ENCODE assay signal across 8 cellular contexts in genomic region chr3:111676177-111677021, GRCh38. TPM values are rescaled to one million over a fixed set of nuclear protein-coding genes. Genes with fewer than 3 reads are reported as not detected.
DNase-seq lines count a peak whose midpoint lies in the region; ATAC-seq and TF ChIP-seq lines count a peak whose summit lies in the region.

No MANE protein-coding gene starts in this region.

- H3K9me3 Mint-ChIP-seq in CD8-positive, alpha-beta memory T cell: peaks cover 0 to under 1% (median 0%) of the 10 kb centered on the region in 5 donors
- H3K9me3 Mint-ChIP-seq in WTC11: no peaks in the 10 kb centered on the region

- H3K4me3 ChIP-seq in CD8-positive, alpha-beta memory T cell (ENCODE audit: low read length): peak overlapping the region; percentile 67
- H3K4me3 ChIP-seq in H7 (ENCODE audit: insufficient read depth, low read depth, low read length) (no peak overlapping the region), right atrium auricular region (no peak overlapping the region)

- TF ChIP-seq CTCF in WTC11 (IDR thresholded peaks at IDR 0.05): no peak
- TF ChIP-seq CTCF in right atrium auricular region (IDR thresholded peaks at IDR 0.05): no peak

- no peak overlapping the region for H3K27ac ChIP-seq in CD8-positive, alpha-beta memory T cell (ENCODE audit: low read depth, low read length)
- H3K27ac ChIP-seq in right atrium auricular region: no peak overlapping the region

- peak overlapping the region; percentile 92 to 99 (median 98) for H3K27ac Mint-ChIP-seq in CD8-positive, alpha-beta memory T cell
- no peak overlapping the region for H3K27ac Mint-ChIP-seq in WTC11

- H3K4me3 Mint-ChIP-seq in CD8-positive, alpha-beta memory T cell: peak overlapping the region; percentile 92 to 98 (median 96)
- peak overlapping the region; percentile 97 for H3K4me3 Mint-ChIP-seq in WTC11

- peaks cover 0 to 25% (median 10%) of the 10 kb centered on the region in 3 donors for H3K36me3 Mint-ChIP-seq in CD8-positive, alpha-beta memory T cell
- no peaks in the 10 kb centered on the region for H3K36me3 Mint-ChIP-seq in WTC11

- CTCF ChIA-PET in CD8-positive, alpha-beta memory T cell (lab: Charles Lee): interaction anchor here (0.7 to 1.5 kb wide), 6 partner anchors 12 to 60 kb away, joined by 3 to 5 read pairs (median 3); no protein-coding TSS in a partner anchor
- CTCF ChIA-PET in WTC11 (lab: Charles Lee): interaction anchor here (2.0 kb wide), 1 partner anchor 15 kb away, joined by 7 read pairs; no protein-coding TSS in a partner anchor

- peaks cover 72 to 95% (median 94%) of the 10 kb centered on the region in 3 donors for H3K4me1 Mint-ChIP-seq in CD8-positive, alpha-beta memory T cell
- H3K4me1 Mint-ChIP-seq in WTC11: peaks cover 26% of the 10 kb centered on the region

- H3K27me3 ChIP-seq in CD8-positive, alpha-beta memory T cell (ENCODE audit: insufficient read depth, low read length, poor library complexity, severe bottlenecking): no peaks in the 10 kb centered on the region
- H3K27me3 ChIP-seq in H7 (ENCODE audit: control insufficient read depth, insufficient read depth, low read length) (peaks cover 16% of the 10 kb centered on the region), right atrium auricular region (no peaks in the 10 kb centered on the region)

- POLR2A ChIA-PET in CD8-positive, alpha-beta memory T cell (lab: Charles Lee): interaction anchor here (0.5 to 1.0 kb wide), 2 partner anchors 9 to 40 kb away, joined by 3 read pairs; no protein-coding TSS in a partner anchor
- POLR2A ChIA-PET in WTC11 (lab: Charles Lee): no interaction called here

- ATAC-seq in HG02938 (IDR thresholded peaks at IDR 0.05; ENCODE audit: unreplicated experiment) (peak; percentile 14), WTC11 (no peak)

- H3K27me3 Mint-ChIP-seq in CD8-positive, alpha-beta memory T cell: no peaks in the 10 kb centered on the region
- H3K27me3 Mint-ChIP-seq in WTC11 (ENCODE audit: low read depth): peaks cover 23% of the 10 kb centered on the region

- H3K4me1 ChIP-seq in CD8-positive, alpha-beta memory T cell (ENCODE audit: insufficient read depth, low read length): peaks cover 54% of the 10 kb centered on the region
- peaks cover 0 to 11% of the 10 kb centered on the region in 2 donors for H3K4me1 ChIP-seq in right atrium auricular region

- H3K9me3 ChIP-seq in CD8-positive, alpha-beta memory T cell (ENCODE audit: low read length): no peaks in the 10 kb centered on the region
- H3K9me3 ChIP-seq in right atrium auricular region: no peaks in the 10 kb centered on the region

- no peaks in the 10 kb centered on the region for H3K36me3 ChIP-seq in CD8-positive, alpha-beta memory T cell (ENCODE audit: insufficient read depth, low read length)
- no peaks in the 10 kb centered on the region for H3K36me3 ChIP-seq in H7 (replicated peaks; ENCODE audit: control insufficient read depth, insufficient read depth, low read length)
- no peaks in the 10 kb centered on the region for H3K36me3 ChIP-seq in right atrium auricular region

- peak in 1 of 5 donors; percentile 10 for DNase-seq in CD8-positive, alpha-beta memory T cell
- DNase-seq in WTC11 (ENCODE audit: low spot score): no peak
- DNase-seq in lung microvascular endothelial cell (ENCODE audit: low read depth in 2 of 2): peak; percentile 61 to 80
- DNase-seq in H7: no peak
- no peak for DNase-seq in mesenteric fat pad (ENCODE audit: low spot score)
- DNase-seq in right atrium auricular region (ENCODE audit: low spot score): no peak
- DNase-seq in AG20443 (ENCODE audit: low spot score): no peak

TF ChIP-seq in WTC11, 78 proteins besides CTCF, POLR2A, EP300 and RAD21:
- TF ChIP-seq CBFB (CRISPR knock-in tag; IDR thresholded peaks at IDR 0.05; ENCODE audit: low read depth) (no peak), ZNF138 (CRISPR knock-in tag; conservative IDR thresholded peaks at IDR 0.05) (no peak), TEAD1 (CRISPR knock-in tag; IDR thresholded peaks at IDR 0.05) (no peak), JUN (CRISPR knock-in tag; IDR thresholded peaks at IDR 0.05) (no peak), ATF1 (CRISPR knock-in tag; IDR thresholded peaks at IDR 0.05) (no peak), ZBTB21 (CRISPR knock-in tag; IDR thresholded peaks at IDR 0.05; ENCODE audit: borderline replicate concordance) (no peak), NFATC4 (CRISPR knock-in tag; IDR thresholded peaks at IDR 0.05) (no peak), NR1H2 (CRISPR knock-in tag; IDR thresholded peaks at IDR 0.05) (no peak), ZMAT4 (CRISPR knock-in tag; IDR thresholded peaks at IDR 0.05) (no peak)
- TF ChIP-seq, protein P1, sequence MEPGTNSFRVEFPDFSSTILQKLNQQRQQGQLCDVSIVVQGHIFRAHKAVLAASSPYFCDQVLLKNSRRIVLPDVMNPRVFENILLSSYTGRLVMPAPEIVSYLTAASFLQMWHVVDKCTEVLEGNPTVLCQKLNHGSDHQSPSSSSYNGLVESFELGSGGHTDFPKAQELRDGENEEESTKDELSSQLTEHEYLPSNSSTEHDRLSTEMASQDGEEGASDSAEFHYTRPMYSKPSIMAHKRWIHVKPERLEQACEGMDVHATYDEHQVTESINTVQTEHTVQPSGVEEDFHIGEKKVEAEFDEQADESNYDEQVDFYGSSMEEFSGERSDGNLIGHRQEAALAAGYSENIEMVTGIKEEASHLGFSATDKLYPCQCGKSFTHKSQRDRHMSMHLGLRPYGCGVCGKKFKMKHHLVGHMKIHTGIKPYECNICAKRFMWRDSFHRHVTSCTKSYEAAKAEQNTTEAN (CRISPR knock-in tag; IDR thresholded peaks at IDR 0.05): no peak
- TF ChIP-seq, protein P2, sequence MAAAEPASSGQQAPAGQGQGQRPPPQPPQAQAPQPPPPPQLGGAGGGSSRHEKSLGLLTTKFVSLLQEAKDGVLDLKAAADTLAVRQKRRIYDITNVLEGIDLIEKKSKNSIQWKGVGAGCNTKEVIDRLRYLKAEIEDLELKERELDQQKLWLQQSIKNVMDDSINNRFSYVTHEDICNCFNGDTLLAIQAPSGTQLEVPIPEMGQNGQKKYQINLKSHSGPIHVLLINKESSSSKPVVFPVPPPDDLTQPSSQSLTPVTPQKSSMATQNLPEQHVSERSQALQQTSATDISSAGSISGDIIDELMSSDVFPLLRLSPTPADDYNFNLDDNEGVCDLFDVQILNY (CRISPR knock-in tag; IDR thresholded peaks at IDR 0.05): no peak
- TF ChIP-seq, protein P3, sequence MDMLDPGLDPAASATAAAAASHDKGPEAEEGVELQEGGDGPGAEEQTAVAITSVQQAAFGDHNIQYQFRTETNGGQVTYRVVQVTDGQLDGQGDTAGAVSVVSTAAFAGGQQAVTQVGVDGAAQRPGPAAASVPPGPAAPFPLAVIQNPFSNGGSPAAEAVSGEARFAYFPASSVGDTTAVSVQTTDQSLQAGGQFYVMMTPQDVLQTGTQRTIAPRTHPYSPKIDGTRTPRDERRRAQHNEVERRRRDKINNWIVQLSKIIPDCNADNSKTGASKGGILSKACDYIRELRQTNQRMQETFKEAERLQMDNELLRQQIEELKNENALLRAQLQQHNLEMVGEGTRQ (CRISPR knock-in tag; IDR thresholded peaks at IDR 0.05): no peak

RNA-seq across cellular contexts. Expression of gene PLCXD2, which starts 1.9 kb away (rescaled TPM):
- total RNA-seq in CD8-positive, alpha-beta memory T cell: 10 to 100 TPM; 10.2 to 10.6 TPM
- 2.8 TPM for polyA plus RNA-seq in CD8-positive, alpha-beta memory T cell
- total RNA-seq in WTC11 (2021): 1.8 to 2.4 TPM (median 2.3 TPM) in 3 replicates
- total RNA-seq in lung microvascular endothelial cell: 0.60 and 1.7 TPM in 2 replicates
- 1.00 and 3.4 TPM in 2 replicates for total RNA-seq in H7 (2014; rRNA removed; shearing (Covaris generic))
- 0.64 TPM for total RNA-seq in mesenteric fat pad
- total RNA-seq in right atrium auricular region: under 1 TPM; 0.19 to 0.43 TPM

Comparison
In these comparisons a context has a peak if more than half of its experiments do, and no peak if none do; other contexts are left out.
1. DNase-seq: peak in lung microvascular endothelial cell (2 of 2); none in WTC11 (single experiment), H7 (single experiment), mesenteric fat pad (single experiment), right atrium auricular region (single experiment) and AG20443 (single experiment).